13 cellular contexts compared by ENCODE assay signal in genomic region chr21:43343095-43343991, GRCh38.
DNase-seq lines count a peak whose midpoint lies in the region; ATAC-seq and TF ChIP-seq lines count a peak whose summit lies in the region.
"Had no signal": no experiment of that assay in that cellular context is flagged by ENCODE, and none has a peak within 500 bp of the region (broad histone marks: within the 10 kb centered on the region; RNA-seq: fewer than 3 reads in every experiment).

No MANE protein-coding gene starts in this region.

- H3K4me3 Mint-ChIP-seq in T-cell (no peak overlapping the region), CD14-positive monocyte (no peak overlapping the region)
- H3K4me3 Mint-ChIP-seq: immature natural killer cell had no signal

- H3K27me3 ChIP-seq in Peyer's patch (no peaks in the 10 kb centered on the region), upper lobe of right lung (no peaks in the 10 kb centered on the region)
- H3K27me3 ChIP-seq: ovary had no signal

- ATAC-seq in upper lobe of right lung: peak; percentile 86
- ATAC-seq in T-cell (replicated peaks in 1 of 4): no peak

- intact Hi-C loops in upper lobe of right lung (cut with DNase I): no loop called here
- intact Hi-C loops in CD14-positive monocyte (cut with micrococcal nuclease): no loop called here

- H3K9me3 ChIP-seq in Peyer's patch: no peaks in the 10 kb centered on the region
- H3K9me3 ChIP-seq in upper lobe of right lung: no peaks in the 10 kb centered on the region
- H3K9me3 ChIP-seq: ovary had no signal

- CTCF ChIA-PET in T-cell (lab: Charles Lee): no interaction called here

- H3K27ac Mint-ChIP-seq in T-cell (no peak overlapping the region), CD14-positive monocyte (peak overlapping the region in 1 of 7 donors; percentile 12)

- H3K27ac ChIP-seq in Peyer's patch (peak overlapping the region in 2 of 4 donors; percentile 35 to 41), upper lobe of right lung (peak overlapping the region; percentile 80)
- H3K27ac ChIP-seq: ovary had no signal

- H3K4me1 Mint-ChIP-seq in T-cell: peaks cover 0 to 2% (median 0%) of the 10 kb centered on the region in 3 donors
- H3K4me1 Mint-ChIP-seq in CD14-positive monocyte: peaks cover 23% of the 10 kb centered on the region

- peaks cover 4 to 5% of the 10 kb centered on the region in 2 donors for H3K27me3 Mint-ChIP-seq in T-cell
- peaks cover 3 to 4% (median 3%) of the 10 kb centered on the region in 3 donors for H3K27me3 Mint-ChIP-seq in CD14-positive monocyte (ENCODE audit: low read depth in 3 of 3)

- H3K9me3 Mint-ChIP-seq in T-cell: no peaks in the 10 kb centered on the region
- H3K9me3 Mint-ChIP-seq in CD14-positive monocyte: peaks cover 0 to 11% (median 2%) of the 10 kb centered on the region in 7 donors
- H3K9me3 Mint-ChIP-seq: immature natural killer cell had no signal

- DNase-seq in NCI-H1105 treated with DMSO at 0.1 percent for 48 hours (lab: John Stamatoyannopoulos, UW): peak; percentile 33
- no peak for DNase-seq in NCI-H1105 (lab: John Stamatoyannopoulos, UW)
- peak in 2 of 3 donors; percentile 75 to 83 for DNase-seq in Peyer's patch
- peak; percentile 91 for DNase-seq in left kidney (ENCODE audit: low read depth, low spot score)
- DNase-seq in upper lobe of right lung: peak; percentile 94
- DNase-seq in T-cell: no peak
- no peak for DNase-seq in CD14-positive monocyte (ENCODE audit: low spot score)
- DNase-seq in cerebellum (ENCODE audit: low spot score): no peak
- DNase-seq: activated CD8-positive, alpha-beta memory T cell treated with anti-CD3 and anti-CD28 coated beads, Interleukin-2, amount 50 U/mL, for 4 hours; immature natural killer cell; NK-92 treated with Interleukin-12 subunit alpha and Interleukin-12 subunit beta, amount 100 ng/mL, for 24 hours; ovary; substantia nigra had no signal

- TF ChIP-seq CTCF in Peyer's patch (IDR thresholded peaks at IDR 0.05): peak in 2 of 6 experiments; percentile 6 to 37
- no peak for TF ChIP-seq CTCF in upper lobe of right lung (IDR thresholded peaks at IDR 0.05)
- no peak for TF ChIP-seq CTCF in CD14-positive monocyte (IDR thresholded peaks at IDR 0.05)

- TF ChIP-seq POLR2A in Peyer's patch (IDR thresholded peaks at IDR 0.05): no peak

- POLR2A ChIA-PET in T-cell (lab: Charles Lee): no interaction called here

- H3K36me3 ChIP-seq in Peyer's patch: no peaks in the 10 kb centered on the region
- no peaks in the 10 kb centered on the region for H3K36me3 ChIP-seq in upper lobe of right lung
- H3K36me3 ChIP-seq: ovary had no signal

- H3K36me3 Mint-ChIP-seq in T-cell (no peaks in the 10 kb centered on the region), CD14-positive monocyte (no peaks in the 10 kb centered on the region)
- H3K36me3 Mint-ChIP-seq: immature natural killer cell had no signal

- peaks cover 0 to 16% (median 1%) of the 10 kb centered on the region in 4 donors for H3K4me1 ChIP-seq in Peyer's patch
- H3K4me1 ChIP-seq in upper lobe of right lung: peaks cover 22% of the 10 kb centered on the region

- H3K4me3 ChIP-seq in Peyer's patch: no peak overlapping the region
- no peak overlapping the region for H3K4me3 ChIP-seq in upper lobe of right lung
- H3K4me3 ChIP-seq: ovary had no signal

Comparison
In these comparisons a context has a peak if more than half of its experiments do, and no peak if none do; other contexts are left out.
1. DNase-seq: peak in NCI-H1105 treated with DMSO at 0.1 percent for 48 hours (single experiment), Peyer's patch (2 of 3), left kidney (single experiment) and upper lobe of right lung (single experiment); none in NCI-H1105 (single experiment), T-cell (0 of 34), CD14-positive monocyte (single experiment) and cerebellum (single experiment).